ENCODE assay signal across 2 cellular contexts in the genomic region with DNA sequence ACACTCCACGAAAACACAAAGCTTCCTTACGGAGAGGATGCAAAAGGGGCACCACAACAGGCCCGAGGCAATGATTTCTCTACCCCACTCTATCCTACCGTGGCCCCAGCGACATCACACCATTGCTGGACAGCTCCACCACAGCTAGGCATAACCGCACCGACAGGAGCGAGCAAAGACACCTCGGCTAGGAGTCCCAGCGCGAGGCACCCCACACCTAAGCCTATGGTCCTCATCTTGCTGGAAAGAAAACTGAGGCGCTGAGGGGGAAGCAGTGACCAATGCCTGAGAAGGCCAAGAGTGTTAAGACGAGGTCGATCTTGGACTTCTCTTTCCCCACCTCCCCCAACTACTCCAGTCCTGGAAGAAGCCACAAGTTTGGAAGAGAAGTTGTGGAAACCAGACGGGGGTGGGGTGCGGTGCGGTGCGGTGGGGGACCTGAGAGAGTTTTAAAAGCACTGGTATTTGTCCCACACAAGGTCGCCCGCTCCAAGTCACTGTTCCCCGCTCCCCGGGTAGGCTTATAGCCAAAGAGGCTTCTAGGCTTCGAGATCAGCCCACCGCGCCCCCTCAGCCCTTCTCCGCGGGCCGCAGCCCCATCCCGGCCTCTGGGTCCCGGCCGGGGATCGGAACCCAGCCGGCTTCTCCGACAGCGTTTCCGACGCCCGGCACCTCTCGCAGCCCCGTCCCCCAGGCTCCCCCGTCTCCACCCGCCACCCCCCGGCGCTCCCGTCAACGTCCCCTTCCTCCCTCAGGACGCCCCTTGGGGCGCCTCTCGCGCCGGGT.
TF ChIP-seq lines count a peak whose summit lies in the region.

No MANE protein-coding gene starts in this region.

TF ChIP-seq in SK-N-SH, 30 proteins besides CTCF, POLR2A, EP300 and RAD21:
- TF ChIP-seq TCF12 (IDR thresholded peaks at IDR 0.05): no peak
- peak; percentile 94 for TF ChIP-seq REST (IDR thresholded peaks at IDR 0.05; ENCODE audit: low read depth, low read length)
- no peak for TF ChIP-seq GABPA (IDR thresholded peaks at IDR 0.05; ENCODE audit: low read depth)

TF ChIP-seq in H1, 55 proteins besides CTCF, POLR2A, EP300 and RAD21:
- TF ChIP-seq NANOG (IDR thresholded peaks at IDR 0.05; ENCODE audit: insufficient read depth, low read depth, low read length, poor library complexity, severe bottlenecking) (no peak), BACH1 (IDR thresholded peaks at IDR 0.05; ENCODE audit: low read length) (0 out of 2 replicates have a peak, but pooled peaks have one; percentile 5), BRCA1 (IDR thresholded peaks at IDR 0.05; ENCODE audit: low read depth, low read length) (no peak), TAF1 (IDR thresholded peaks at IDR 0.05; ENCODE audit: low read depth, low read length) (0 out of 2 replicates have a peak, but pooled peaks have one; percentile 16), KDM4A (IDR thresholded peaks at IDR 0.05; ENCODE audit: low read depth, low read length, severe bottlenecking) (peak; percentile 1), SIN3A (conservative IDR thresholded peaks at IDR 0.05 in 1 of 2, IDR thresholded peaks at IDR 0.05 in 1 of 2; ENCODE audit: low read depth in 1 of 2, low read length in 2 of 2) (peak; percentile 93 to 95), SAP30 (IDR thresholded peaks at IDR 0.05; ENCODE audit: insufficient read depth, insufficient replicate concordance, low read length) (peak; percentile 93)
TF ChIP-seq in H1: peak in this region for 5.
